ENCODE assay signal across 17 cellular contexts in the genomic region with DNA sequence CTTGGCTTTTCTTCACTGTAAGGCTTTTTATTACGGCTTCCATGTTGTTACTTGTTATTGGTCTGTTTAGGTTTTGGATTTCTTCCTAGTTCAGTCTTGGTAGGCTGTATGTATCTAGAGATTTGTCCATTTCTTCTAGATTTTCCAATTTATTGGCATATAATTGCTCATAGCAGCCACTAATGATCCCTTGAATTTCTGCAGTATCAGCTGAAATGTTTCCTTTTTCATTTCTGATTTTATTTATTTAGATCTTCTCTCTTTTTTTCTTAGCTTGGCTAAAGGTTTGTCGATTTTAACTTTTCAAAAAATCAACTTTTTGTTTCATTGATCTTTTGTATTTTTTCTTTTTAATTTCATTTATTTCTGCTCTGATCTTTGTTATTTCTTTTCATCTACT.
"Had no signal": no experiment of that assay in that cellular context is flagged by ENCODE, and none has a peak within 500 bp of the region (broad histone marks: within the 10 kb centered on the region; RNA-seq: fewer than 3 reads in every experiment).

No MANE protein-coding gene starts in this region.

- H3K27me3 Mint-ChIP-seq: activated CD4-positive, alpha-beta memory T cell treated with anti-CD3 and anti-CD28 coated beads, Interleukin-2, amount 10 ng/mL, durations not matched to agents 7 days and 5 days; activated CD4-positive, alpha-beta T cell treated with anti-CD3 and anti-CD28 coated beads for 36 hours; T-cell had no signal

- H3K9me3 Mint-ChIP-seq: activated CD4-positive, alpha-beta memory T cell treated with anti-CD3 and anti-CD28 coated beads, Interleukin-2, amount 10 ng/mL, durations not matched to agents 7 days and 5 days; activated naive CD4-positive, alpha-beta T cell treated with anti-CD3 and anti-CD28 coated beads, Interleukin-2, amount 50 U/mL, for 72 hours; T-cell had no signal

- H3K4me3 Mint-ChIP-seq: activated CD4-positive, alpha-beta memory T cell treated with anti-CD3 and anti-CD28 coated beads, Interleukin-2, amount 10 ng/mL, durations not matched to agents 7 days and 5 days; activated CD4-positive, alpha-beta T cell treated with anti-CD3 and anti-CD28 coated beads for 36 hours; T-cell had no signal

- H3K27ac Mint-ChIP-seq: activated CD4-positive, alpha-beta memory T cell treated with anti-CD3 and anti-CD28 coated beads, Interleukin-2, amount 10 ng/mL, durations not matched to agents 7 days and 5 days; activated CD4-positive, alpha-beta T cell treated with anti-CD3 and anti-CD28 coated beads for 36 hours; activated naive CD4-positive, alpha-beta T cell treated with anti-CD3 and anti-CD28 coated beads, Interleukin-2, amount 50 U/mL, for 72 hours had no signal

- ATAC-seq: activated CD4-positive, alpha-beta T cell treated with anti-CD3 and anti-CD28 coated beads for 36 hours; activated naive CD4-positive, alpha-beta T cell treated with anti-CD3 and anti-CD28 coated beads, Interleukin-2, amount 50 U/mL, for 72 hours; PC-3; T-cell had no signal

- DNase-seq: activated CD4-positive, alpha-beta memory T cell treated with anti-CD3 and anti-CD28 coated beads, Interleukin-2, amount 10 ng/mL, durations not matched to agents 7 days and 5 days; activated CD4-positive, alpha-beta T cell treated with anti-CD3 and anti-CD28 coated beads for 36 hours; activated CD4-positive, alpha-beta T cell treated with anti-CD3 and anti-CD28 coated beads, Interleukin-2, amount 50 U/mL, for 1 hour; activated CD8-positive, alpha-beta memory T cell treated with anti-CD3 and anti-CD28 coated beads, Interleukin-2, amount 50 U/mL, for 48 hours; activated T-cell treated with anti-CD3 and anti-CD28 coated beads, Interleukin-2, amount 50 U/mL, for 1 hour; KG1; NCI-H1048; NCI-H146; NCI-H187 treated with DMSO at 0.1 percent for 48 hours; NCI-H2081 treated with DMSO at 0.1 percent for 48 hours; NCI-H446; NCI-H524; PC-3; SHP77 treated with DMSO at 0.1 percent for 48 hours; T-cell; WERI-Rb-1 had no signal

- H3K36me3 ChIP-seq: WERI-Rb-1 had no signal
